Comparison of ENCODE assay signal across 13 cellular contexts in genomic region chr12:129531004-129531403, GRCh38.
A peak's percentile ranks its signal among the peaks of the same experiment; 100 is the strongest.
DNase-seq lines count a peak whose midpoint lies in the region; TF ChIP-seq lines count a peak whose summit lies in the region.
"Had no signal": no experiment of that assay in that cellular context is flagged by ENCODE, and none has a peak within 500 bp of the region (broad histone marks: within the 10 kb centered on the region; RNA-seq: fewer than 3 reads in every experiment).

No MANE protein-coding gene starts in this region.

- H3K27me3 ChIP-seq in thyroid gland (no peaks in the 10 kb centered on the region), right atrium auricular region (no peaks in the 10 kb centered on the region)
- H3K27me3 ChIP-seq: ovary had no signal

- H3K4me1 ChIP-seq in thyroid gland (no peaks in the 10 kb centered on the region), right atrium auricular region (no peaks in the 10 kb centered on the region)

- WGBS in thyroid gland, 2 donors, result 68 to 70% methylated on average over 14 of the region's 14 CpGs

- intact Hi-C loops in thyroid gland (cut with DNase I), result no loop called here

- no peaks in the 10 kb centered on the region for H3K9me3 ChIP-seq in thyroid gland
- no peaks in the 10 kb centered on the region for H3K9me3 ChIP-seq in right atrium auricular region
- H3K9me3 ChIP-seq: ovary had no signal

- H3K36me3 ChIP-seq in thyroid gland, result no peaks in the 10 kb centered on the region
- H3K36me3 ChIP-seq in right atrium auricular region, result no peaks in the 10 kb centered on the region
- H3K36me3 ChIP-seq: ovary had no signal

- no peak for TF ChIP-seq POLR2A in thyroid gland (IDR thresholded peaks at IDR 0.05)

- H3K27ac ChIP-seq in thyroid gland (no peak overlapping the region), right atrium auricular region (no peak overlapping the region)
- H3K27ac ChIP-seq: ovary had no signal

- TF ChIP-seq CTCF in thyroid gland (IDR thresholded peaks at IDR 0.05) (no peak), right atrium auricular region (IDR thresholded peaks at IDR 0.05) (no peak)

- DNase-seq in COR-L47 (lab: John Stamatoyannopoulos, UW) (peak; percentile 62), HT-29 (ENCODE audit: low spot score) (peak; percentile 16), RPMI7951 (ENCODE audit: low read depth) (peak; percentile 36), kidney tubule cell (ENCODE audit: low spot score) (peak; percentile 79), thyroid gland (no peak), right atrium auricular region (ENCODE audit: low spot score) (no peak), T-helper 1 cell (no peak), C1 segment of cervical spinal cord (lab: John Stamatoyannopoulos, UW) (no peak)
- DNase-seq: activated CD8-positive, alpha-beta memory T cell treated with anti-CD3 and anti-CD28 coated beads, Interleukin-2, amount 10 ng/mL, durations not matched to agents 7 days and 5 days; foreskin melanocyte; GF-D8; ovary had no signal

- H3K4me3 ChIP-seq in thyroid gland (replicated peaks in 1 of 3) (no peak overlapping the region), right atrium auricular region (no peak overlapping the region)
- H3K4me3 ChIP-seq: lung, ovary had no signal

Comparison
In these comparisons a context has a peak if more than half of its experiments do, and no peak if none do; other contexts are left out.
1. DNase-seq: peak in COR-L47 (single experiment), HT-29 (single experiment), RPMI7951 (single experiment) and kidney tubule cell (single experiment); none in thyroid gland (0 of 2), right atrium auricular region (single experiment), T-helper 1 cell (0 of 5) and C1 segment of cervical spinal cord (0 of 14).